Comparison of ENCODE assay signal across 8 cellular contexts in genomic region chr12:76032043-76032981, GRCh38. TPM values are rescaled to one million over a fixed set of nuclear protein-coding genes. Genes with fewer than 3 reads are reported as not detected.
DNase-seq lines count a peak whose midpoint lies in the region; ATAC-seq and TF ChIP-seq lines count a peak whose summit lies in the region.

No MANE protein-coding gene starts in this region.

- H3K27me3 ChIP-seq in subcutaneous abdominal adipose tissue (ENCODE audit: control insufficient read depth in 5 of 5, insufficient read depth in 4 of 5, low read length in 5 of 5), result peaks cover 0 to 13% (median 2%) of the 10 kb centered on the region in 5 donors

- 1% methylated on average over 53 to 55 of the region's 58 CpGs for WGBS in mesodermal cell (ENCODE audit: insufficient coverage in 2 of 2), 2 experiments

- peak; percentile 23 for ATAC-seq in GM21576 (IDR thresholded peaks at IDR 0.05; ENCODE audit: unreplicated experiment)

- peak overlapping the region; percentile 86 for H3K9ac ChIP-seq in ES-I3 (ENCODE audit: low read depth, low read length)
- H3K9ac ChIP-seq in subcutaneous abdominal adipose tissue (ENCODE audit: low read length in 5 of 5), result peak overlapping the region; percentile 41 to 96 (median 86)

- H3K36me3 ChIP-seq in ES-I3 (ENCODE audit: insufficient read depth, low read length), result peaks cover 9% of the 10 kb centered on the region; the same call in 1 of the 2 replicates
- H3K36me3 ChIP-seq in mesodermal cell (ENCODE audit: control insufficient read depth, insufficient read depth, low read length), result peaks cover 26% of the 10 kb centered on the region
- H3K36me3 ChIP-seq in subcutaneous abdominal adipose tissue (ENCODE audit: control insufficient read depth in 5 of 5, insufficient read depth in 5 of 5, low read length in 5 of 5), result no peaks in the 10 kb centered on the region

- H3K9me3 ChIP-seq in ES-I3 (ENCODE audit: control insufficient read depth, insufficient read depth, low read length) (no peaks in the 10 kb centered on the region), mesodermal cell (ENCODE audit: control insufficient read depth, low read length) (no peaks in the 10 kb centered on the region), subcutaneous abdominal adipose tissue (ENCODE audit: control insufficient read depth in 5 of 5, low read length in 5 of 5) (no peaks in the 10 kb centered on the region)

- peaks cover 9% of the 10 kb centered on the region; the same call in 1 of the 2 replicates for H3K4me1 ChIP-seq in ES-I3 (ENCODE audit: insufficient read depth, low read length)
- peaks cover 16% of the 10 kb centered on the region for H3K4me1 ChIP-seq in mesodermal cell (ENCODE audit: control insufficient read depth, insufficient read depth, low read length, poor library complexity, severe bottlenecking)
- H3K4me1 ChIP-seq in subcutaneous abdominal adipose tissue (ENCODE audit: control insufficient read depth in 5 of 5, insufficient read depth in 5 of 5, low read length in 5 of 5), result peaks cover 1 to 33% (median 26%) of the 10 kb centered on the region in 5 donors

- H3K27ac ChIP-seq in mesodermal cell (ENCODE audit: low read depth, low read length, severe bottlenecking), result peak overlapping the region; percentile 94
- peak overlapping the region; percentile 85 for H3K27ac ChIP-seq in subcutaneous abdominal adipose tissue (ENCODE audit: low read depth, low read length)

- DNase-seq in HuH-7.5 (ENCODE audit: low spot score) (peak; percentile 42), epithelial cell of esophagus (ENCODE audit: low read depth) (peak; percentile 58), NCI-H1694 (lab: John Stamatoyannopoulos, UW) (no peak)
- DNase-seq in activated CD4-positive, alpha-beta T cell treated with anti-CD3 and anti-CD28 coated beads for 48 hours, result peak; percentile 28

- TF ChIP-seq CTCF in epithelial cell of esophagus (IDR thresholded peaks at IDR 0.05; ENCODE audit: insufficient read depth, low read depth, low read length, missing control alignments), result no peak

- H3K4me3 ChIP-seq in epithelial cell of esophagus (ENCODE audit: low read length) (peak overlapping the region; percentile 83), mesodermal cell (ENCODE audit: extremely low read depth, insufficient read depth, low read length, poor library complexity, severe bottlenecking) (peak overlapping the region; percentile 97), subcutaneous abdominal adipose tissue (ENCODE audit: low read depth in 1 of 5, low read length in 5 of 5) (peak overlapping the region; percentile 75 to 93 (median 83))

RNA-seq across cellular contexts. Expression of gene PHLDA1, which starts 0.7 kb away (rescaled TPM):
- polyA plus RNA-seq in mesodermal cell (2013, experiment 1 of 2), result 63.2 TPM
- 59.5 TPM for polyA plus RNA-seq in mesodermal cell (2013, experiment 2 of 2)

RNA-seq across cellular contexts. Expression of gene NAP1L1, which starts 52.2 kb away (rescaled TPM):
- polyA plus RNA-seq in mesodermal cell (2013, experiment 1 of 2), result 1,118 TPM
- 1,260 TPM for polyA plus RNA-seq in mesodermal cell (2013, experiment 2 of 2)
